ENCODE assay signal across 27 cellular contexts in the genomic region with DNA sequence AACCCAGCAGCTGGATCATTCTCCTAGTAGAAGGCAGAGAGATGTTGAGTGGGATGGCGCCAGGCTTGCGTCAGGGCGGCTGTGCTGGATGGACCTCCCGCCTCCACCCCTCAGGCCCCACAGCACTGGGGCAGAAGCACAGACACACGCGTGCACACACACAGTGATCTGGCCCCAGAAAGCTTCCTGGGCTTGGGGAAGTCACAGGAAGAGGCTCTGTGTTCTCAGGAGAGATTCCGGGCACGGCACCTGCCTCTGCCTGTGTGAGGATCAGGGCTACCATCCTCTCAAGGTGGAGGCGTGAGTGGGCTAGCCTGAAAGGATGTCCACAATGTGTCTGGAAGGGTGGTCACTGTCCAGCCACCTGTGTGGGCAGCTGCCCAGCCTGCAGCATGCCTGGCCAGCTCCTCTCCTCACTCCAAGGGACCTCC.
"Had no signal": no experiment of that assay in that cellular context is flagged by ENCODE, and none has a peak within 500 bp of the region (broad histone marks: within the 10 kb centered on the region; RNA-seq: fewer than 3 reads in every experiment).

No MANE protein-coding gene starts in this region.

- H3K27me3 ChIP-seq: adrenal gland, ascending aorta, brain microvascular endothelial cell, hepatocyte, ovary, SJSA1, upper lobe of left lung had no signal

- H3K27ac Mint-ChIP-seq: activated B cell treated with CpG ODN at 0.5 μM for 24 hours; activated CD4-positive, alpha-beta T cell treated with anti-CD3 and anti-CD28 coated beads for 36 hours; activated T-helper 1 cell treated with anti-CD3 and anti-CD28 coated beads, Interleukin-12 subunit alpha, Interleukin-12 subunit beta, Interleukin-2, Interleukin-4 antibody, amounts not matched to agents 30 ng/mL and 10 ng/mL and 1 ng/mL, durations not matched to agents 14 hours and 24 hours and 36 hours; effector memory CD8-positive, alpha-beta T cell; immature natural killer cell; stimulated activated effector memory CD8-positive, alpha-beta T cell treated with anti-CD3 and anti-CD28 coated beads, Interleukin-12 subunit alpha, Interleukin-12 subunit beta, amount 100 ng/mL, for 72 hours; T-helper 1 cell treated with Interleukin-12 subunit alpha and Interleukin-12 subunit beta and Interleukin-4 antibody, amounts not matched to agents 30 μg/mL and 1 μg/mL, for 36 hours had no signal

- H3K9me3 Mint-ChIP-seq: activated B cell treated with CpG ODN at 0.5 μM for 24 hours; activated naive CD4-positive, alpha-beta T cell treated with anti-CD3 and anti-CD28 coated beads, Interleukin-2, amount 50 U/mL, for 72 hours; effector memory CD8-positive, alpha-beta T cell; immature natural killer cell; stimulated activated effector memory CD8-positive, alpha-beta T cell treated with anti-CD3 and anti-CD28 coated beads, Interleukin-12 subunit alpha, Interleukin-12 subunit beta, amount 100 ng/mL, for 72 hours; T-helper 1 cell treated with Interleukin-12 subunit alpha and Interleukin-12 subunit beta and Interleukin-4 antibody, amounts not matched to agents 30 μg/mL and 1 μg/mL, for 36 hours had no signal

- H3K36me3 Mint-ChIP-seq: activated naive CD4-positive, alpha-beta T cell treated with anti-CD3 and anti-CD28 coated beads, Interleukin-2, amount 50 U/mL, for 72 hours; immature natural killer cell; stimulated activated effector memory CD8-positive, alpha-beta T cell treated with anti-CD3 and anti-CD28 coated beads, Interleukin-12 subunit alpha, Interleukin-12 subunit beta, amount 100 ng/mL, for 72 hours had no signal

- H3K4me1 ChIP-seq: adrenal gland, ascending aorta, psoas muscle, upper lobe of left lung had no signal

- ATAC-seq: activated CD4-positive, alpha-beta T cell treated with anti-CD3 and anti-CD28 coated beads for 36 hours; activated naive CD4-positive, alpha-beta T cell treated with anti-CD3 and anti-CD28 coated beads, Interleukin-2, amount 50 U/mL, for 72 hours; effector memory CD8-positive, alpha-beta T cell; esophagus mucosa; psoas muscle; right cardiac atrium; stimulated activated effector memory CD8-positive, alpha-beta T cell treated with anti-CD3 and anti-CD28 coated beads, Interleukin-12 subunit alpha, Interleukin-12 subunit beta, amount 100 ng/mL, for 72 hours had no signal

- DNase-seq: activated B cell treated with CpG ODN at 0.5 μM for 24 hours; activated CD4-positive, alpha-beta T cell treated with anti-CD3 and anti-CD28 coated beads for 36 hours; activated CD4-positive, alpha-beta T cell treated with anti-CD3 and anti-CD28 coated beads, Interleukin-2, amount 50 U/mL, for 48 hours; brain microvascular endothelial cell; caudate nucleus; effector memory CD8-positive, alpha-beta T cell; foreskin melanocyte; immature natural killer cell; kidney glomerular epithelial cell; left ventricle myocardium inferior; naive B cell; ovary; psoas muscle; stimulated activated CD4-positive, alpha-beta T cell treated with anti-CD3 and anti-CD28 coated beads, Interleukin-2, amount 100 ng/mL, for 24 hours; T1000; upper lobe of left lung had no signal

- H3K27ac ChIP-seq: adrenal gland, ascending aorta, brain microvascular endothelial cell, hepatocyte, left ventricle myocardium inferior, ovary, psoas muscle, skin epidermis, upper lobe of left lung had no signal

- H3K4me3 ChIP-seq: adrenal gland, ascending aorta, hepatocyte, left ventricle myocardium inferior, ovary, psoas muscle, SJSA1, skin epidermis, upper lobe of left lung had no signal

- H3K9me3 ChIP-seq: adrenal gland, ascending aorta, left ventricle myocardium inferior, ovary, psoas muscle, SJSA1, upper lobe of left lung had no signal

- H3K4me1 Mint-ChIP-seq: activated B cell treated with CpG ODN at 0.5 μM for 24 hours; activated CD4-positive, alpha-beta T cell treated with anti-CD3 and anti-CD28 coated beads for 36 hours; immature natural killer cell; naive B cell; stimulated activated effector memory CD8-positive, alpha-beta T cell treated with anti-CD3 and anti-CD28 coated beads, Interleukin-12 subunit alpha, Interleukin-12 subunit beta, amount 100 ng/mL, for 72 hours had no signal

- H3K36me3 ChIP-seq: adrenal gland, ascending aorta, brain microvascular endothelial cell, left ventricle myocardium inferior, ovary, SJSA1, upper lobe of left lung had no signal

- H3K27me3 Mint-ChIP-seq: activated B cell treated with CpG ODN at 0.5 μM for 24 hours; activated CD4-positive, alpha-beta T cell treated with anti-CD3 and anti-CD28 coated beads for 36 hours had no signal

- H3K4me3 Mint-ChIP-seq: activated B cell treated with CpG ODN at 0.5 μM for 24 hours; activated CD4-positive, alpha-beta T cell treated with anti-CD3 and anti-CD28 coated beads for 36 hours; activated T-helper 1 cell treated with anti-CD3 and anti-CD28 coated beads, Interleukin-12 subunit alpha, Interleukin-12 subunit beta, Interleukin-2, Interleukin-4 antibody, amounts not matched to agents 30 ng/mL and 10 ng/mL and 1 ng/mL, durations not matched to agents 14 hours and 24 hours and 36 hours; effector memory CD8-positive, alpha-beta T cell; immature natural killer cell; naive B cell; stimulated activated effector memory CD8-positive, alpha-beta T cell treated with anti-CD3 and anti-CD28 coated beads, Interleukin-12 subunit alpha, Interleukin-12 subunit beta, amount 100 ng/mL, for 72 hours; T-helper 1 cell treated with Interleukin-12 subunit alpha and Interleukin-12 subunit beta and Interleukin-4 antibody, amounts not matched to agents 30 μg/mL and 1 μg/mL, for 36 hours had no signal
